Comparison of ENCODE assay signal across 12 cellular contexts in the genomic region with DNA sequence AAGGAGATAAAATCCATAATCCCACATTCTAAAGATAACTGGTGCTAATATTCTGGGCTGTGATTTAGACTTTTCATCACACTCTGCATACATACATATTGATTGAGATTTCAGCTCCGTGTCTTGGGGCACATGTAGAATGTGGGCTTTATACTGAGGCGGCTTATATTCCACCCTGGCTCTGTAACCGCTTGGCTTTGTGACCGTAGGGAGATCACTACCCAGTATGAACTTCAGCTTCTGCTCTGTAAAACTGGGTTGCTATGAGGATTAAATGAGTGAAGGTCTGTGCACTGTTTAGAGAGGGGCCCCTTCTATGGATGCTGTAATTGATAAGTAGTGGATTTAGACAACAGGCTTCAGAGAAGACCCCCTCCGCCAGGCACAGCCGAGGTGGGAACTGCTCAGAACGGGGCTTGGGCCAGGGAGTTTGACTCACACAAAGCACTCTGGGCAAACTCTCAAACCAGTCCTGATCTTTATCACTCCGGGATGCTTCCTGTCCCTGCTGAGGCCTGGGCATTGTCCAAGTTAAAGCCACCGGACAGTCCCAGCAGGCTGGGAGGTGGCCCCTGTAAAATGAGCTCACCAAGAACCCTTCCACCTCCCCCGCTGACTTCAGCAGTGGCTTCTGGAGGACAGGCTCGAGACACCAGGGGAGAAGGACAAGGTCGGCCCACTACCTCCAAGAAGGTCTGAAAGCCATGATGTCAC. TPM values are rescaled to one million over a fixed set of nuclear protein-coding genes. Genes with fewer than 3 reads are reported as not detected.
A peak's percentile ranks its signal among the peaks of the same experiment; 100 is the strongest.
DNase-seq lines count a peak whose midpoint lies in the region; ATAC-seq, FAIRE-seq and TF ChIP-seq lines count a peak whose summit lies in the region.
"Had no signal": no experiment of that assay in that cellular context is flagged by ENCODE, and none has a peak within 500 bp of the region (broad histone marks: within the 10 kb centered on the region; RNA-seq: fewer than 3 reads in every experiment).

No MANE protein-coding gene starts in this region.

- CTCF ChIA-PET in A673 (lab: Charles Lee) = no interaction called here

- H3K4me1 ChIP-seq in keratinocyte (ENCODE audit: control insufficient read depth, extremely low read depth, insufficient read depth, low read length) (peaks cover 44% of the 10 kb centered on the region), A673 (ENCODE audit: insufficient read depth, low read length, poor library complexity, severe bottlenecking) (no peaks in the 10 kb centered on the region)

- no peak for TF ChIP-seq CTCF in brain microvascular endothelial cell (IDR thresholded peaks at IDR 0.05; ENCODE audit: low read depth, low read length, missing control alignments)
- TF ChIP-seq CTCF in keratinocyte (optimal IDR thresholded peaks at IDR 0.05 in 1 of 3, IDR thresholded peaks at IDR 0.05 in 1 of 3, conservative IDR thresholded peaks at IDR 0.05 in 1 of 3; ENCODE audit: extremely low read depth in 1 of 3, insufficient read depth in 2 of 3, low read length in 3 of 3) = no peak
- no peak for TF ChIP-seq CTCF in A673 (conservative IDR thresholded peaks at IDR 0.05; ENCODE audit: low read depth, low read length)

- no TSS peak for BruUV-seq in A673 (replicated peaks; lab: Mats Ljungman, UMichigan)

- peaks cover 5% of the 10 kb centered on the region for H3K36me3 Mint-ChIP-seq in stimulated activated effector memory CD8-positive, alpha-beta T cell treated with anti-CD3 and anti-CD28 coated beads, Interleukin-12 subunit alpha, Interleukin-12 subunit beta, amount 100 ng/mL, for 72 hours

- no peaks in the 10 kb centered on the region for H3K36me3 ChIP-seq in brain microvascular endothelial cell (replicated peaks)
- H3K36me3 ChIP-seq in keratinocyte (ENCODE audit: control insufficient read depth in 2 of 2, extremely low read depth in 1 of 2, insufficient read depth in 2 of 2, low read length in 2 of 2) = peaks cover 0 to 5% of the 10 kb centered on the region in 2 experiments
- no peaks in the 10 kb centered on the region for H3K36me3 ChIP-seq in A673 (ENCODE audit: insufficient read depth, low read length, poor library complexity, severe bottlenecking)

- intact Hi-C loops in A673 (cut with micrococcal nuclease; ENCODE audit: unreplicated experiment) = no loop called here

- H3K9me3 ChIP-seq in keratinocyte (ENCODE audit: control insufficient read depth, low read depth, low read length) (no peaks in the 10 kb centered on the region), A673 (ENCODE audit: low read depth, low read length, poor library complexity, severe bottlenecking) (no peaks in the 10 kb centered on the region)

- peak; percentile 71 for FAIRE-seq in keratinocyte (lab: Jason Lieb, UNC)

- peak overlapping the region; percentile 55 for H3K27ac Mint-ChIP-seq in stimulated activated effector memory CD8-positive, alpha-beta T cell treated with anti-CD3 and anti-CD28 coated beads, Interleukin-12 subunit alpha, Interleukin-12 subunit beta, amount 100 ng/mL, for 72 hours

- DNase-seq in HT-29 (ENCODE audit: low spot score) = peak; percentile 20
- peak; percentile 39 for DNase-seq in brain microvascular endothelial cell
- DNase-seq in keratinocyte (ENCODE audit: low read depth, low spot score) = no peak
- DNase-seq in stimulated activated effector memory CD8-positive, alpha-beta T cell treated with anti-CD3 and anti-CD28 coated beads, Interleukin-12 subunit alpha, Interleukin-12 subunit beta, amount 100 ng/mL, for 72 hours (ENCODE audit: low spot score in 2 of 2) = no peak
- DNase-seq in A673 (ENCODE audit: low spot score) = no peak
- no peak for DNase-seq in activated CD8-positive, alpha-beta memory T cell treated with anti-CD3 and anti-CD28 coated beads, Interleukin-2, amount 50 U/mL, for 4 hours
- DNase-seq in NCI-H2227 (lab: John Stamatoyannopoulos, UW; ENCODE audit: unreplicated experiment) = no peak
- DNase-seq: GF-D8 had no signal

- peak overlapping the region; percentile 14 for H3K4me2 ChIP-seq in keratinocyte (ENCODE audit: control insufficient read depth, extremely low read depth, insufficient read depth, low read depth, low read length)
- H3K4me2 ChIP-seq: KMS-11 had no signal

- dilution Hi-C loops in keratinocyte (cut with MboI; ENCODE audit: extremely low pct_ligation_motif_present, low sequenced_read_pairs) = no loop called here

- no peak overlapping the region for H3K4me3 Mint-ChIP-seq in stimulated activated effector memory CD8-positive, alpha-beta T cell treated with anti-CD3 and anti-CD28 coated beads, Interleukin-12 subunit alpha, Interleukin-12 subunit beta, amount 100 ng/mL, for 72 hours

- POLR2A ChIA-PET in A673 (lab: Charles Lee; ENCODE audit: low non-redundant PET) = no interaction called here

- no peaks in the 10 kb centered on the region for H3K4me1 Mint-ChIP-seq in stimulated activated effector memory CD8-positive, alpha-beta T cell treated with anti-CD3 and anti-CD28 coated beads, Interleukin-12 subunit alpha, Interleukin-12 subunit beta, amount 100 ng/mL, for 72 hours

- H3K79me2 ChIP-seq in keratinocyte (ENCODE audit: control insufficient read depth, insufficient read depth, low read length) = peaks cover 44% of the 10 kb centered on the region

- ATAC-seq in stimulated activated effector memory CD8-positive, alpha-beta T cell treated with anti-CD3 and anti-CD28 coated beads, Interleukin-12 subunit alpha, Interleukin-12 subunit beta, amount 100 ng/mL, for 72 hours = no peak
- no peak for ATAC-seq in HG02763 (IDR thresholded peaks at IDR 0.05; ENCODE audit: unreplicated experiment)

- in situ Hi-C loops in brain microvascular endothelial cell (cut with HindIII; ENCODE audit: low pct_ligation_motif_present, low sequenced_read_pairs) = no loop called here

- no peaks in the 10 kb centered on the region for H3K27me3 ChIP-seq in brain microvascular endothelial cell (replicated peaks)
- no peaks in the 10 kb centered on the region for H3K27me3 ChIP-seq in keratinocyte (ENCODE audit: control insufficient read depth, extremely low read depth, insufficient read depth, low read length)
- no peaks in the 10 kb centered on the region for H3K27me3 ChIP-seq in A673 (replicated peaks; ENCODE audit: insufficient read depth, low read depth, low read length, poor library complexity)

- H4K20me1 ChIP-seq in keratinocyte (ENCODE audit: control insufficient read depth, extremely low read depth, insufficient read depth, low read length) = no peaks in the 10 kb centered on the region

- H3K27ac ChIP-seq in brain microvascular endothelial cell (no peak overlapping the region), keratinocyte (ENCODE audit: control insufficient read depth, insufficient read depth, low read length) (no peak overlapping the region), A673 (ENCODE audit: low read depth, low read length, poor library complexity, severe bottlenecking) (no peak overlapping the region)
- H3K27ac ChIP-seq: KMS-11 had no signal

- no peak overlapping the region for H2AFZ ChIP-seq in keratinocyte (ENCODE audit: control insufficient read depth, low read length)

- no peak overlapping the region for H3K4me3 ChIP-seq in brain microvascular endothelial cell (ENCODE audit: low read depth, low read length)
- no peak overlapping the region for H3K4me3 ChIP-seq in keratinocyte (ENCODE audit: control insufficient read depth in 2 of 3, extremely low read depth in 1 of 3, insufficient read depth in 2 of 3, low read depth in 1 of 3, low read length in 3 of 3)
- H3K4me3 ChIP-seq in A673 (ENCODE audit: low read depth, low read length, poor library complexity, severe bottlenecking) = no peak overlapping the region

- no peak overlapping the region for H3K9ac ChIP-seq in keratinocyte (ENCODE audit: control insufficient read depth, extremely low read depth, insufficient read depth, low read length)
- H3K9ac ChIP-seq: KMS-11 had no signal

- H3K9me3 Mint-ChIP-seq in stimulated activated effector memory CD8-positive, alpha-beta T cell treated with anti-CD3 and anti-CD28 coated beads, Interleukin-12 subunit alpha, Interleukin-12 subunit beta, amount 100 ng/mL, for 72 hours = no peaks in the 10 kb centered on the region

- H3K9me1 ChIP-seq in keratinocyte (ENCODE audit: control insufficient read depth, extremely low read depth, insufficient read depth, low read length) = peaks cover 8% of the 10 kb centered on the region

RNA-seq across cellular contexts. Expression of a gene that starts 17.2 kb away (rescaled TPM):
- 9.0 and 11.2 TPM in 2 replicates for total RNA-seq in HT-29 (2014; rRNA removed; shearing (Covaris generic))
- polyA plus RNA-seq in keratinocyte = 15.3 to 17.4 TPM (median 15.4 TPM) in 3 replicates
- 10.4 TPM for polyA plus RNA-seq in keratinocyte (2011; ENCODE audit: low read depth)
- polyA plus RNA-seq in keratinocyte (2011; cell fraction: cytosol; rRNA removed) = 15.3 and 19.5 TPM in 2 replicates
- polyA plus RNA-seq in keratinocyte (2011; cell fraction: nucleus; rRNA removed) = 49.4 and 50.0 TPM in 2 replicates
- polyA plus RNA-seq in keratinocyte (2012; ENCODE audit: low replicate concordance) = 16.1 and 19.0 TPM in 2 replicates
- 36.5 to 48.2 TPM (median 39.6 TPM) in 3 replicates for polyA minus RNA-seq in keratinocyte
- 24.7 TPM for polyA minus RNA-seq in keratinocyte (2011; cell fraction: cytosol; rRNA and poly(A)+ RNA removed)
- polyA minus RNA-seq in keratinocyte (2011; cell fraction: nucleus; rRNA and poly(A)+ RNA removed) = 62.6 and 98.8 TPM in 2 replicates
- 12.8 and 15.0 TPM in 2 replicates for total RNA-seq in A673 (2021)

RNA-seq across cellular contexts. Expression of a gene that starts 23.3 kb away (rescaled TPM):
- total RNA-seq in HT-29 (2014; rRNA removed; shearing (Covaris generic)) = not detected in 2 replicates
- polyA plus RNA-seq in keratinocyte = not detected in 3 replicates
- not detected for polyA plus RNA-seq in keratinocyte (2011; ENCODE audit: low read depth)
- polyA plus RNA-seq in keratinocyte (2011; cell fraction: cytosol; rRNA removed) = not detected in 2 replicates
- not detected in 2 replicates for polyA plus RNA-seq in keratinocyte (2011; cell fraction: nucleus; rRNA removed)
- not detected in 2 replicates for polyA plus RNA-seq in keratinocyte (2012; ENCODE audit: low replicate concordance)
- not detected in 3 replicates for polyA minus RNA-seq in keratinocyte
- polyA minus RNA-seq in keratinocyte (2011; cell fraction: cytosol; rRNA and poly(A)+ RNA removed) = not detected
- polyA minus RNA-seq in keratinocyte (2011; cell fraction: nucleus; rRNA and poly(A)+ RNA removed) = not detected in 2 replicates
- total RNA-seq in A673 (2021) = not detected in 2 replicates
- total RNA-seq: renal cortical epithelial cell, subcutaneous adipose tissue had no signal

Comparison
In these comparisons a context has a peak if more than half of its experiments do, and no peak if none do; other contexts are left out.
1. DNase-seq: peak in HT-29 (single experiment) and brain microvascular endothelial cell (single experiment); none in keratinocyte (single experiment), stimulated activated effector memory CD8-positive, alpha-beta T cell treated with anti-CD3 and anti-CD28 coated beads, Interleukin-12 subunit alpha, Interleukin-12 subunit beta, amount 100 ng/mL, for 72 hours (0 of 2), A673 (single experiment), activated CD8-positive, alpha-beta memory T cell treated with anti-CD3 and anti-CD28 coated beads, Interleukin-2, amount 50 U/mL, for 4 hours (single experiment) and NCI-H2227 (single experiment).